8 cellular contexts compared by ENCODE assay signal in the genomic region with DNA sequence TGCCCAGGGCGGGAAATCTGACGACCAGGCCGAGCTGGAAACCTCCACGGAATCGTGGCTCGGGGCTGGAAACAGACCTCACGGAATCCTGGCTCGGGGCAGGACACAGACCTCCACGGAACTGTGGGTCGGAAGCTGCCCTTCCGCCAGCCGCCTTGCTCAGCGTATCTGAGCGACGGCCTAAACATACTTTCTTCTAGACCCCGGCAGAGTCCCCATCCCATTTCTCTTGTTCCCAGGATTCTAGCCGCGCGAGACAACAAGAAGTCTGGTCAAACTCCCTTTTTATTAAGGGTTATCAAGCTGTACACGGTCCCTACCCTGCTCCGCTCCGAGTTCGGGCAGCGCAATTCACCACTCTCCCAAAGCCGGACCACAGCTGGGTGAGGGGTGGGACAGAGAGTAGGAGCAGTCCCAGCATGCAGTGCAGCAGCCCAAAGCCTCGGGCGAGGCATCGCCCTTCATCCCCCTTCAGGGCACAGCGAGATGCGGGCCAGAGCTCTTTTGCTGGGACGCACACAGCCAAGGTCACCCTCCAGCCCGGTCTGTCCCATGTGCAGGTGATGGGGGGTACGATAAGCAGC. TPM values are rescaled to one million over a fixed set of nuclear protein-coding genes. Genes with fewer than 3 reads are reported as not detected.
DNase-seq lines count a peak whose midpoint lies in the region; ATAC-seq and TF ChIP-seq lines count a peak whose summit lies in the region.

No MANE protein-coding gene starts in this region.

- DNase-seq in CD4-positive, alpha-beta memory T cell, result no peak
- DNase-seq in PC-3 (no peak), epithelial cell of prostate (ENCODE audit: low read depth, low spot score) (no peak), osteoblast (ENCODE audit: insufficient read length, low spot score, missing footprints) (peak; percentile 88), COLO668 (lab: John Stamatoyannopoulos, UW; ENCODE audit: unreplicated experiment) (no peak), NCI-H2029 treated with DMSO at 0.1 percent for 48 hours (lab: John Stamatoyannopoulos, UW) (no peak)

- POLR2A ChIA-PET in CD4-positive, alpha-beta memory T cell (lab: Charles Lee; ENCODE audit: partially characterized antibody), result interaction anchor here (0.7 to 15.3 kb wide), 13 partner anchors 9 to 76 kb away, joined by 3 to 424 read pairs (median 28); a partner anchor contains a TSS
- POLR2A ChIA-PET in PC-3 (lab: Charles Lee; ENCODE audit: unreplicated experiment), result no interaction called here

- peak overlapping the region; percentile 49 to 68 for H3K4me3 ChIP-seq in CD4-positive, alpha-beta memory T cell (ENCODE audit: low read length in 2 of 2)
- H3K4me3 ChIP-seq in PC-3 (ENCODE audit: low read length) (peak overlapping the region; percentile 69; the same call in 1 of the 2 replicates), osteoblast (ENCODE audit: insufficient read depth, low read length) (peak overlapping the region; percentile 75)

- H3K27me3 Mint-ChIP-seq in CD4-positive, alpha-beta memory T cell, result no peaks in the 10 kb centered on the region

- TF ChIP-seq CTCF in PC-3 (conservative IDR thresholded peaks at IDR 0.05; ENCODE audit: low read depth, low read length) (no peak), osteoblast (IDR thresholded peaks at IDR 0.05; ENCODE audit: extremely low read depth, low read depth, low read length) (no peak)

- H4K20me1 ChIP-seq in PC-3 (ENCODE audit: low read length) (no peaks in the 10 kb centered on the region), osteoblast (ENCODE audit: insufficient read depth, low read length) (peaks cover 8% of the 10 kb centered on the region)

- H3K27ac Mint-ChIP-seq in CD4-positive, alpha-beta memory T cell, result peak overlapping the region; percentile 59 to 81 (median 70)

- no peaks in the 10 kb centered on the region for H3K9me2 ChIP-seq in PC-3 (replicated peaks; ENCODE audit: low read length)

- BruUV-seq in PC-3 (replicated peaks; lab: Mats Ljungman, UMichigan), result no TSS peak

- H3K4me2 ChIP-seq in PC-3 (ENCODE audit: low read length) (peak overlapping the region; percentile 96), osteoblast (ENCODE audit: insufficient read depth, low read length) (peak overlapping the region; percentile 80)

- H3K36me3 ChIP-seq in CD4-positive, alpha-beta memory T cell (ENCODE audit: insufficient read depth, low read length), result peaks cover 38% of the 10 kb centered on the region
- H3K36me3 ChIP-seq in PC-3 (ENCODE audit: low read depth, low read length), result peaks cover 13% of the 10 kb centered on the region
- peaks cover 57% of the 10 kb centered on the region for H3K36me3 ChIP-seq in osteoblast (ENCODE audit: insufficient read depth, low read length)

- ATAC-seq in PC-3 (no peak), HG02973 (IDR thresholded peaks at IDR 0.05; ENCODE audit: unreplicated experiment) (no peak), HG02981 (IDR thresholded peaks at IDR 0.05; ENCODE audit: unreplicated experiment) (no peak)

- H3K36me3 Mint-ChIP-seq in CD4-positive, alpha-beta memory T cell, result peaks cover 17 to 38% of the 10 kb centered on the region in 2 donors

- peak overlapping the region; percentile 69; the same call in 1 of the 2 replicates for H3K9ac ChIP-seq in PC-3 (ENCODE audit: low read length)

- peak overlapping the region; percentile 73 to 85 (median 81) for H3K4me3 Mint-ChIP-seq in CD4-positive, alpha-beta memory T cell

- H3F3A ChIP-seq in PC-3 (ENCODE audit: low read length, unreplicated experiment), result peaks cover 3% of the 10 kb centered on the region

- H3K27ac ChIP-seq in CD4-positive, alpha-beta memory T cell (ENCODE audit: low read depth, low read length), result peak overlapping the region; percentile 53
- H3K27ac ChIP-seq in PC-3 (ENCODE audit: low read length), result peak overlapping the region; percentile 77; the same call in 1 of the 2 replicates
- H3K27ac ChIP-seq in epithelial cell of prostate, result peak overlapping the region; percentile 83
- peak overlapping the region; percentile 51 for H3K27ac ChIP-seq in osteoblast (ENCODE audit: low read depth, low read length)

- no peaks in the 10 kb centered on the region for H3K9me3 ChIP-seq in CD4-positive, alpha-beta memory T cell (ENCODE audit: control insufficient read depth in 1 of 2, low read length in 2 of 2)
- H3K9me3 ChIP-seq in PC-3 (ENCODE audit: low read length), result no peaks in the 10 kb centered on the region
- H3K9me3 ChIP-seq in osteoblast (ENCODE audit: low read depth, low read length), result no peaks in the 10 kb centered on the region

- H3K4me1 Mint-ChIP-seq in CD4-positive, alpha-beta memory T cell, result peaks cover 8 to 25% (median 19%) of the 10 kb centered on the region in 4 donors

- no peaks in the 10 kb centered on the region for H3K27me3 ChIP-seq in CD4-positive, alpha-beta memory T cell (ENCODE audit: insufficient read depth, low read length)
- no peaks in the 10 kb centered on the region for H3K27me3 ChIP-seq in PC-3 (ENCODE audit: low read length)
- no peaks in the 10 kb centered on the region for H3K27me3 ChIP-seq in osteoblast (ENCODE audit: insufficient read depth, low read length)

- no peaks in the 10 kb centered on the region for H3K9me3 Mint-ChIP-seq in CD4-positive, alpha-beta memory T cell

- H3K4me1 ChIP-seq in CD4-positive, alpha-beta memory T cell (ENCODE audit: insufficient read depth, low read length), result peaks cover 24% of the 10 kb centered on the region
- H3K4me1 ChIP-seq in PC-3 (ENCODE audit: insufficient read depth, low read length), result peaks cover 19% of the 10 kb centered on the region
- peaks cover 23% of the 10 kb centered on the region for H3K4me1 ChIP-seq in osteoblast (ENCODE audit: insufficient read depth, low read length)

- peak overlapping the region; percentile 77 for H2AFZ ChIP-seq in PC-3 (ENCODE audit: low read length)
- peak overlapping the region; percentile 14 for H2AFZ ChIP-seq in osteoblast (ENCODE audit: low read length)

- intact Hi-C loops in CD4-positive, alpha-beta memory T cell (cut with micrococcal nuclease), result loop anchor here (1.0 to 10.0 kb wide), 4 partner anchors 10 to 164 kb away; a partner anchor contains a TSS
- intact Hi-C loops in PC-3 (cut with micrococcal nuclease), result loop anchor here (2.0 kb wide), 1 partner anchor 60 kb away; a partner anchor contains a TSS

- CTCF ChIA-PET in CD4-positive, alpha-beta memory T cell (lab: Charles Lee; ENCODE audit: partially characterized antibody), result interaction anchor here (0.6 to 14.5 kb wide), 9 partner anchors 8 to 76 kb away, joined by 3 to 253 read pairs (median 3); a partner anchor contains a TSS
- CTCF ChIA-PET in PC-3 (lab: Charles Lee), result no interaction called here

- H3K79me2 ChIP-seq in PC-3 (ENCODE audit: low read length) (peaks cover 8% of the 10 kb centered on the region; the same call in 1 of the 2 replicates), osteoblast (ENCODE audit: insufficient read depth, low read length) (peaks cover 3% of the 10 kb centered on the region)

RNA-seq across cellular contexts. Expression of a gene that starts 0.4 kb away (rescaled TPM):
- total RNA-seq in CD4-positive, alpha-beta memory T cell, result 10 to 100 TPM; 10.7 to 11.1 TPM
- polyA plus RNA-seq in CD4-positive, alpha-beta memory T cell, result 1 to 10 TPM; 1.4 to 4.3 TPM
- total RNA-seq in PC-3 (2014; rRNA removed) (21.1 and 23.9 TPM in 2 replicates), osteoblast (26.2 and 28.2 TPM in 2 replicates)

RNA-seq across cellular contexts. Expression of a gene that starts 10.2 kb away (rescaled TPM):
- 10 to 100 TPM; 48.7 to 53.0 TPM for total RNA-seq in CD4-positive, alpha-beta memory T cell
- polyA plus RNA-seq in CD4-positive, alpha-beta memory T cell, result 10 to 100 TPM; 10.3 to 27.8 TPM
- total RNA-seq in PC-3 (2014; rRNA removed) (59.6 and 77.2 TPM in 2 replicates), osteoblast (56.0 and 60.8 TPM in 2 replicates)

RNA-seq across cellular contexts. Expression of a gene that starts 10.4 kb away (rescaled TPM):
- 100 to 1,000 TPM; 244 to 260 TPM for total RNA-seq in CD4-positive, alpha-beta memory T cell
- 10 to 100 TPM; 22.1 to 49.5 TPM for polyA plus RNA-seq in CD4-positive, alpha-beta memory T cell
- total RNA-seq in PC-3 (2014; rRNA removed), result 67.9 and 78.5 TPM in 2 replicates
- total RNA-seq in osteoblast, result 35.1 TPM in 2 replicates

RNA-seq across cellular contexts. Expression of a gene that starts 12.6 kb away (rescaled TPM):
- 10 to 100 TPM; 73.3 to 79.8 TPM for total RNA-seq in CD4-positive, alpha-beta memory T cell
- polyA plus RNA-seq in CD4-positive, alpha-beta memory T cell, result 10 to 100 TPM; 76.3 to 81.5 TPM
- total RNA-seq in PC-3 (2014; rRNA removed) (47.5 and 49.5 TPM in 2 replicates), osteoblast (25.0 and 26.5 TPM in 2 replicates)

RNA-seq across cellular contexts. Expression of a gene that starts 26.0 kb away (rescaled TPM):
- 1 to 10 TPM; 1.5 to 2.5 TPM for total RNA-seq in CD4-positive, alpha-beta memory T cell
- under 1 TPM; 0.26 to 0.68 TPM for polyA plus RNA-seq in CD4-positive, alpha-beta memory T cell
- total RNA-seq in PC-3 (2014; rRNA removed) (6.0 and 6.1 TPM in 2 replicates), osteoblast (13.0 and 21.0 TPM in 2 replicates)
